In the genomic region with DNA sequence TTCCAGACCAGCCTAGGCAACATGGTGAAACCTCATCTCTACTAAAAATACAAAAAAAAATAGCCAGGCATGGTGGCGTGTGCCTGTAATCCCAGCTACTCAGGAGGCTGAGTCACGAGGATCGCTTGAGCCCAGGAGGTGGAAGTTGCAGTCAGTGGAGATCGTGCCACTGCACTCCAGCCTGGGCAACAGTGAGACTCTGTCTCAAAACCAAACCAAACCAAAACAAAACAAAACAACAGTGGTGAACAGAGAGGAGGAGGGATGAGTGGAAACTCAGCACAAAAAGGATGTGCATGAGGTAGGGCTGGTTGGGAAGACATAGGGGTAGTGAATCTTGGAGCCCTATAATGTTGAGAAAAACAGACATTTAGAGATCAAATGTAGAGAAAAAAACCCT, we compare ENCODE assay signal across 1 cellular context.
TF ChIP-seq lines count a peak whose summit lies in the region.

No MANE protein-coding gene starts in this region.

TF ChIP-seq in K562, 482 proteins besides CTCF, POLR2A, EP300 and RAD21:
- TF ChIP-seq ZNF175 (CRISPR knock-in tag; IDR thresholded peaks at IDR 0.05; ENCODE audit: low read depth): 0 out of 2 replicates have a peak, but pooled peaks have one; percentile 35
TF ChIP-seq in K562: peak in this region for 1; not testable (repeated sequence) for 481.
